ENCODE assay signal across 16 cellular contexts in genomic region chr7:2666588-2667250, GRCh38. TPM values are rescaled to one million over a fixed set of nuclear protein-coding genes. Genes with fewer than 3 reads are reported as not detected.
DNase-seq lines count a peak whose midpoint lies in the region; ATAC-seq, FAIRE-seq and TF ChIP-seq lines count a peak whose summit lies in the region.
"Had no signal": no experiment of that assay in that cellular context is flagged by ENCODE, and none has a peak within 500 bp of the region (broad histone marks: within the 10 kb centered on the region; RNA-seq: fewer than 3 reads in every experiment).

No MANE protein-coding gene starts in this region.

- intact Hi-C loops in HepG2 (cut with micrococcal nuclease; ENCODE audit: unreplicated experiment): loop anchor here (5.0 kb wide), 1 partner anchor 99 kb away; no protein-coding TSS in a partner anchor

- DNase-seq in SK-N-SH (no peak), SW480 (ENCODE audit: low spot score) (peak; percentile 37), HepG2 (ENCODE audit: low spot score) (no peak), urothelium cell line (ENCODE audit: low spot score) (no peak), NCI-H2227 treated with DMSO at 0.1 percent for 48 hours (lab: John Stamatoyannopoulos, UW) (no peak), hypothalamus (lab: John Stamatoyannopoulos, UW) (no peak), HuH-7.5 (ENCODE audit: low spot score) (no peak)
- DNase-seq: CD4-positive, alpha-beta T cell; Kasumi-1; NCI-H1436 treated with DMSO at 0.1 percent for 48 hours; NCI-H2107; NCI-H446; RPMI8226; SJCRH30; T-cell had no signal

- no peaks in the 10 kb centered on the region for H3K9me3 ChIP-seq in SK-N-SH
- no peaks in the 10 kb centered on the region for H3K9me3 ChIP-seq in HepG2 (ENCODE audit: low read length)
- H3K9me3 ChIP-seq: SJCRH30 had no signal

- peaks cover 3% of the 10 kb centered on the region for H3F3A ChIP-seq in SK-N-SH (replicated peaks; ENCODE audit: insufficient read depth)

- no peaks in the 10 kb centered on the region for H3K9me2 ChIP-seq in SK-N-SH

- H3K36me3 ChIP-seq in SK-N-SH (replicated peaks in 1 of 2; ENCODE audit: control insufficient read depth in 1 of 2, insufficient read depth in 2 of 2, low read length in 1 of 2) (peaks cover 6 to 22% of the 10 kb centered on the region in 2 experiments), HepG2 (replicated peaks in 1 of 2; ENCODE audit: control insufficient read depth in 1 of 2, insufficient read depth in 2 of 2, low read length in 2 of 2) (peaks cover 0 to 2% of the 10 kb centered on the region in 2 experiments; a peak in 1 of 5 replicates)
- H3K36me3 ChIP-seq: SJCRH30 had no signal

- TF ChIP-seq RAD21 in SK-N-SH (IDR thresholded peaks at IDR 0.05; ENCODE audit: low read length): no peak
- TF ChIP-seq RAD21 in HepG2 (CRISPR knock-in tag; IDR thresholded peaks at IDR 0.05): no peak

- H3K4me1 ChIP-seq in SK-N-SH (ENCODE audit: control insufficient read depth in 1 of 2, insufficient read depth in 2 of 2, low read depth in 1 of 2, low read length in 1 of 2): peaks cover 0 to 27% of the 10 kb centered on the region in 2 experiments; a peak in 1 of 4 replicates
- peaks cover 53% of the 10 kb centered on the region for H3K4me1 ChIP-seq in HepG2 (ENCODE audit: insufficient read depth, low read length)
- H3K4me1 ChIP-seq: SJCRH30 had no signal

- H3K4me2 ChIP-seq in SK-N-SH (no peak overlapping the region), HepG2 (ENCODE audit: low read depth, low read length) (peak overlapping the region; percentile 27; the same call in 1 of the 2 replicates)

- in situ Hi-C loops in HepG2 (cut with HindIII; ENCODE audit: extremely low pct_ligation_motif_present, low pct_unique_long_range_greater_than_20kb): loop anchor here (5.0 kb wide), 2 partner anchors 41 to 99 kb away; no protein-coding TSS in a partner anchor

- H3K79me2 ChIP-seq in SK-N-SH (ENCODE audit: insufficient read depth) (no peaks in the 10 kb centered on the region), HepG2 (ENCODE audit: insufficient read depth, low read length) (no peaks in the 10 kb centered on the region)

- POLR2A ChIA-PET in SK-N-SH (lab: Yijun Ruan, JAX) (no interaction called here), HepG2 (lab: Yijun Ruan, JAX) (interaction anchor here (0.6 kb wide), 1 partner anchor 149 kb away, joined by 3 read pairs; no protein-coding TSS in a partner anchor)

- ATAC-seq in SK-N-SH treated with all-trans-retinoic acid at 6 μM for 48 hours: no peak
- no peak; the same call in 2 of the 3 replicates for ATAC-seq in HepG2
- ATAC-seq: T-cell had no signal

- TF ChIP-seq CTCF in SK-N-SH (IDR thresholded peaks at IDR 0.05) (no peak), HepG2 (CRISPR knock-in tag; IDR thresholded peaks at IDR 0.05) (no peak)

- 74% methylated on average over 18 of the region's 18 CpGs for WGBS in SK-N-SH (ENCODE audit: low lambda C conversion rate)
- WGBS in HepG2 (ENCODE audit: low lambda C conversion rate): 17% methylated on average over 16 of the region's 18 CpGs

- CTCF ChIA-PET in SK-N-SH (lab: Yijun Ruan, JAX) (interaction anchor here (0.8 to 11.5 kb wide), 8 partner anchors 10 to 216 kb away, joined by 3 to 204 read pairs (median 4); partner anchors contain the start of gene AMZ1), HepG2 (lab: Yijun Ruan, JAX; ENCODE audit: low intra/inter-chr PET ratio, low total read pairs) (no interaction called here)

- no peak for TF ChIP-seq EP300 in SK-N-SH (IDR thresholded peaks at IDR 0.05; ENCODE audit: borderline replicate concordance in 1 of 2, low read depth in 1 of 2, low read length in 1 of 2)
- no peak for TF ChIP-seq EP300 in HepG2 (IDR thresholded peaks at IDR 0.05; ENCODE audit: low read depth in 2 of 2, low read length in 2 of 2)
- no peak for TF ChIP-seq EP300 in HepG2 (CRISPR knock-in tag; IDR thresholded peaks at IDR 0.05; ENCODE audit: borderline replicate concordance)

- no peak overlapping the region for H2AFZ ChIP-seq in SK-N-SH (ENCODE audit: low read depth)
- H2AFZ ChIP-seq in HepG2 (ENCODE audit: low read length): no peak overlapping the region

- H3K4me3 ChIP-seq in SK-N-SH (ENCODE audit: low read depth in 2 of 2, low read length in 1 of 2) (no peak overlapping the region), HepG2 (replicated peaks in 1 of 3; ENCODE audit: insufficient read depth in 1 of 3, low read depth in 2 of 3, low read length in 3 of 3) (no peak overlapping the region)
- H3K4me3 ChIP-seq: SJCRH30 had no signal

- H3K27me3 ChIP-seq in SK-N-SH (ENCODE audit: insufficient read depth) (no peaks in the 10 kb centered on the region), HepG2 (ENCODE audit: control insufficient read depth in 1 of 2, insufficient read depth in 2 of 2, low read length in 2 of 2) (peaks cover 3 to 23% of the 10 kb centered on the region in 2 experiments; a peak in 4 of 5 replicates)
- H3K27me3 ChIP-seq: SJCRH30 had no signal

- BruUV-seq in HepG2 (replicated peaks; lab: Mats Ljungman, UMichigan): no TSS peak

- no peak for TF ChIP-seq POLR2A in HepG2 (IDR thresholded peaks at IDR 0.05; ENCODE audit: insufficient read depth in 1 of 2, low read depth in 2 of 2, low read length in 2 of 2)

- no peak overlapping the region for H3K27ac ChIP-seq in SK-N-SH (ENCODE audit: low read depth in 2 of 2, low read length in 1 of 2)
- no peak overlapping the region for H3K27ac ChIP-seq in HepG2 (ENCODE audit: extremely low read length, insufficient read depth, low read length)
- H3K27ac ChIP-seq: SJCRH30 had no signal

- H3K9ac ChIP-seq in SK-N-SH (no peak overlapping the region), HepG2 (ENCODE audit: insufficient read depth, low read depth, low read length) (no peak overlapping the region)

- FAIRE-seq in HepG2 (lab: Jason Lieb, UNC): no peak
- peak; percentile 92 for FAIRE-seq in urothelium cell line (lab: Jason Lieb, UNC)

- H4K20me1 ChIP-seq in SK-N-SH (ENCODE audit: insufficient read depth) (0 out of 2 replicates have a peak, but pooled peaks cover 10% of the 10 kb centered on the region), HepG2 (ENCODE audit: insufficient read depth, low read length) (no peaks in the 10 kb centered on the region)

TF ChIP-seq in SK-N-SH treated with all-trans-retinoic acid at 6 μM for 48 hours, 23 proteins besides CTCF, POLR2A, EP300 and RAD21 (continues in another document):
- no peak for TF ChIP-seq ZC3H10 (CRISPR knock-in tag; IDR thresholded peaks at IDR 0.05)

RNA-seq across cellular contexts. Expression of gene AMZ1, which starts 21.3 kb away (rescaled TPM):
- polyA plus RNA-seq in SK-N-SH (2012; rRNA removed) (0.15 and 0.19 TPM in 2 replicates), HepG2 (2011; rRNA removed) (0.03 TPM in 1 of 2 replicates, not detected in the other)
- polyA plus RNA-seq in SK-N-SH (2012; cell fraction: cytosol; rRNA removed): 0.04 and 0.12 TPM in 2 replicates
- 0.29 and 0.69 TPM in 2 replicates for polyA plus RNA-seq in SK-N-SH (2012; cell fraction: nucleus; rRNA removed)
- not detected in 2 replicates for total RNA-seq in HepG2 (2016; rRNA removed; fragmentation: Illumina TruSeq; extraction: Trizol)
- total RNA-seq in HepG2 (2016; cell fraction: cytosol; rRNA removed; fragmentation: Illumina TruSeq; extraction: Trizol; ENCODE audit: low read depth): not detected in 2 replicates
- total RNA-seq in HepG2 (2016; cell fraction: insoluble cytoplasmic fraction; rRNA removed; fragmentation: Illumina TruSeq; extraction: Trizol): not detected in 2 replicates
- total RNA-seq in HepG2 (2016; cell fraction: membrane; rRNA removed; fragmentation: Illumina TruSeq; extraction: Trizol): not detected in 2 replicates
- total RNA-seq in HepG2 (2016; cell fraction: nucleus; rRNA removed; fragmentation: Illumina TruSeq; extraction: Trizol): not detected in 2 replicates
- polyA plus RNA-seq in HepG2 (2011; cell fraction: cytosol; rRNA removed): 0.01 and 0.04 TPM in 2 replicates
- 0.18 and 0.26 TPM in 2 replicates for polyA plus RNA-seq in HepG2 (2011; cell fraction: nucleus; rRNA removed)
- polyA plus RNA-seq in HepG2 (2012): 0.05 and 0.07 TPM in 2 replicates
- not detected in 2 replicates for polyA plus RNA-seq in HepG2 (2016; cell fraction: cytosol; fragmentation: Illumina TruSeq; extraction: Trizol; ENCODE audit: low read depth)
- polyA plus RNA-seq in HepG2 (2016; cell fraction: insoluble cytoplasmic fraction; fragmentation: Illumina TruSeq; extraction: Trizol; ENCODE audit: low read depth): not detected in 2 replicates
- not detected in 2 replicates for polyA plus RNA-seq in HepG2 (2016; cell fraction: membrane; fragmentation: Illumina TruSeq; extraction: Trizol; ENCODE audit: low read depth)
- not detected in 2 replicates for polyA plus RNA-seq in HepG2 (2016; cell fraction: nucleus; fragmentation: Illumina TruSeq; extraction: Trizol; ENCODE audit: insufficient read depth, low read depth)
- 0.30 and 0.84 TPM in 2 replicates for polyA minus RNA-seq in HepG2 (2011; rRNA and poly(A)+ RNA removed; ENCODE audit: low replicate concordance)
- polyA minus RNA-seq in HepG2 (2011; cell fraction: cytosol; rRNA and poly(A)+ RNA removed): not detected in 2 replicates
- 0.13 TPM in 1 of 2 replicates, not detected in the other for polyA minus RNA-seq in HepG2 (2011; cell fraction: nucleus; rRNA and poly(A)+ RNA removed)

RNA-seq across cellular contexts. Expression of gene TTYH3, which starts 34.9 kb away (rescaled TPM):
- 65.3 and 105 TPM in 2 replicates for polyA plus RNA-seq in SK-N-SH (2012; rRNA removed)
- polyA plus RNA-seq in SK-N-SH (2012; cell fraction: cytosol; rRNA removed): 44.6 and 83.8 TPM in 2 replicates
- polyA plus RNA-seq in SK-N-SH (2012; cell fraction: nucleus; rRNA removed): 139 and 151 TPM in 2 replicates
- total RNA-seq in HepG2 (2016; rRNA removed; fragmentation: Illumina TruSeq; extraction: Trizol): 21.5 and 26.3 TPM in 2 replicates
- 11.5 and 11.7 TPM in 2 replicates for total RNA-seq in HepG2 (2016; cell fraction: cytosol; rRNA removed; fragmentation: Illumina TruSeq; extraction: Trizol; ENCODE audit: low read depth)
- 19.4 and 28.8 TPM in 2 replicates for total RNA-seq in HepG2 (2016; cell fraction: insoluble cytoplasmic fraction; rRNA removed; fragmentation: Illumina TruSeq; extraction: Trizol)
- total RNA-seq in HepG2 (2016; cell fraction: membrane; rRNA removed; fragmentation: Illumina TruSeq; extraction: Trizol): 34.4 and 35.6 TPM in 2 replicates
- 37.1 and 45.0 TPM in 2 replicates for total RNA-seq in HepG2 (2016; cell fraction: nucleus; rRNA removed; fragmentation: Illumina TruSeq; extraction: Trizol)
- polyA plus RNA-seq in HepG2 (2011; rRNA removed): 50.0 and 80.3 TPM in 2 replicates
- 48.3 and 72.3 TPM in 2 replicates for polyA plus RNA-seq in HepG2 (2011; cell fraction: cytosol; rRNA removed)
- polyA plus RNA-seq in HepG2 (2011; cell fraction: nucleus; rRNA removed): 227 and 315 TPM in 2 replicates
- 90.1 and 104 TPM in 2 replicates for polyA plus RNA-seq in HepG2 (2012)
- polyA plus RNA-seq in HepG2 (2016; cell fraction: cytosol; fragmentation: Illumina TruSeq; extraction: Trizol; ENCODE audit: low read depth): 11.1 and 11.5 TPM in 2 replicates
- polyA plus RNA-seq in HepG2 (2016; cell fraction: insoluble cytoplasmic fraction; fragmentation: Illumina TruSeq; extraction: Trizol; ENCODE audit: low read depth): 52.7 and 63.6 TPM in 2 replicates
- 49.3 and 52.2 TPM in 2 replicates for polyA plus RNA-seq in HepG2 (2016; cell fraction: membrane; fragmentation: Illumina TruSeq; extraction: Trizol; ENCODE audit: low read depth)
- polyA plus RNA-seq in HepG2 (2016; cell fraction: nucleus; fragmentation: Illumina TruSeq; extraction: Trizol; ENCODE audit: insufficient read depth, low read depth): 138 and 141 TPM in 2 replicates
- polyA minus RNA-seq in HepG2 (2011; rRNA and poly(A)+ RNA removed; ENCODE audit: low replicate concordance): 4.5 and 192 TPM in 2 replicates
- polyA minus RNA-seq in HepG2 (2011; cell fraction: cytosol; rRNA and poly(A)+ RNA removed): 91.4 and 94.8 TPM in 2 replicates
- 41.0 and 47.5 TPM in 2 replicates for polyA minus RNA-seq in HepG2 (2011; cell fraction: nucleus; rRNA and poly(A)+ RNA removed)

Comparison
In these comparisons a context has a peak if more than half of its experiments do, and no peak if none do; other contexts are left out.
1. Of the 25 proteins assayed by ChIP-seq in both HepG2 and SK-N-SH: peak only in HepG2: MAX; only in SK-N-SH: PBX3; in both: none; in neither: 23.